In genomic region chr6:35916056-35916455, GRCh38 we compare ENCODE assay signal across 9 cellular contexts.
"Had no signal": no experiment of that assay in that cellular context is flagged by ENCODE, and none has a peak within 500 bp of the region (broad histone marks: within the 10 kb centered on the region; RNA-seq: fewer than 3 reads in every experiment).

No MANE protein-coding gene starts in this region.

- H3K4me3 ChIP-seq: GM23248, HAP-1 had no signal

- H3K27ac ChIP-seq: GM23248, KMS-11 had no signal

- DNase-seq: GM23248, GOT3, H7, KBM-7 had no signal

- H3K9ac ChIP-seq: GM23248, KMS-11 had no signal

- FAIRE-seq: HTR-8/SVneo had no signal

- H3K4me3 Mint-ChIP-seq: IgD-negative memory B cell had no signal

- H3K27me3 Mint-ChIP-seq: IgD-negative memory B cell had no signal

- H3K27ac Mint-ChIP-seq: IgD-negative memory B cell had no signal

- ATAC-seq: HCT116 had no signal

- H2AFZ ChIP-seq: GM23248 had no signal

- H3K4me2 ChIP-seq: KMS-11 had no signal
